ENCODE assay signal across 1 cellular context in the genomic region with DNA sequence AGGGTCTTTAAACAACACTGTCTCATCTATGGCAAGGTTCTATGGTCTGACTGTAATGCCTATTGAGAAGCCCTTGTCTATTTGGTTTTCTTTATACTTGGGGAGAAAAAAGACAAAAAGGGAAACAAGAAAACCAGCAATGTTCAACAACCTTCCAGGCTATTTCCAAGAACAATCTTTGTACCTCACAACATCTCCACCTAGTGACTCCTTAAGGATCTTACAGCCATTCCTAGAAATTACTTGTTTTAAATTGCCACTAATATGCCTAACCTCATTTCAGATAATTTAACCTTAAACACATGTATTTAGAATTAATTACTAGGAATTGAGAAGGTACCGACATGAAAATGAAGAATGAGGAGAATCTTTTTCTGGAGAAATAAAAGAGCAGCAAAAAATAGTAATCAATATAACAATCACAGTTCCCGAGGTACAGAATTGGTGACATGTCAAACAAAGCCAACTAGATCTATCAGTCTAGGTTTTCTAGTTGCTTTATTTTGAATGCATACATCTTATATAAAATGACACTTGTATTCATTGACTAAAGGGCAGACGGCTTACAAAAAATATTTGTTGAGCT.
TF ChIP-seq lines count a peak whose summit lies in the region.

No MANE protein-coding gene starts in this region.

TF ChIP-seq in HEK293T, 16 proteins besides CTCF, POLR2A, EP300 and RAD21 (continued from another document):
- TF ChIP-seq, protein P1, sequence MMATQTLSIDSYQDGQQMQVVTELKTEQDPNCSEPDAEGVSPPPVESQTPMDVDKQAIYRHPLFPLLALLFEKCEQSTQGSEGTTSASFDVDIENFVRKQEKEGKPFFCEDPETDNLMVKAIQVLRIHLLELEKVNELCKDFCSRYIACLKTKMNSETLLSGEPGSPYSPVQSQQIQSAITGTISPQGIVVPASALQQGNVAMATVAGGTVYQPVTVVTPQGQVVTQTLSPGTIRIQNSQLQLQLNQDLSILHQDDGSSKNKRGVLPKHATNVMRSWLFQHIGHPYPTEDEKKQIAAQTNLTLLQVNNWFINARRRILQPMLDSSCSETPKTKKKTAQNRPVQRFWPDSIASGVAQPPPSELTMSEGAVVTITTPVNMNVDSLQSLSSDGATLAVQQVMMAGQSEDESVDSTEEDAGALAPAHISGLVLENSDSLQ (IDR thresholded peaks at IDR 0.05): no peak
